Comparison of ENCODE assay signal across 8 cellular contexts in genomic region chr14:73851567-73852382, GRCh38. TPM values are rescaled to one million over a fixed set of nuclear protein-coding genes. Genes with fewer than 3 reads are reported as not detected.
DNase-seq lines count a peak whose midpoint lies in the region; ATAC-seq and TF ChIP-seq lines count a peak whose summit lies in the region.

Gene PTGR2, plus strand, starts transcription at chr14:73851831. Its CDS starts 7,032 bp downstream, at chr14:73858863.

- H3K36me3 Mint-ChIP-seq in natural killer cell treated with Interleukin-12 subunit alpha and Interleukin-12 subunit beta and Interleukin-15 and Interleukin-18, amount 100 ng/mL, for 72 hours: no peaks in the 10 kb centered on the region

- H3K9me3 Mint-ChIP-seq in natural killer cell treated with Interleukin-12 subunit alpha and Interleukin-12 subunit beta and Interleukin-15 and Interleukin-18, amount 100 ng/mL, for 72 hours: no peaks in the 10 kb centered on the region

- H3K36me3 ChIP-seq in DOHH2 (ENCODE audit: control insufficient read depth, low read length) (no peaks in the 10 kb centered on the region), Loucy (ENCODE audit: insufficient read depth, low read length) (no peaks in the 10 kb centered on the region), RWPE2 (ENCODE audit: low read depth) (peaks cover 5% of the 10 kb centered on the region; the same call in 1 of the 2 replicates)

- H3K27me3 Mint-ChIP-seq in natural killer cell treated with Interleukin-12 subunit alpha and Interleukin-12 subunit beta and Interleukin-15 and Interleukin-18, amount 100 ng/mL, for 72 hours: no peaks in the 10 kb centered on the region

- peaks cover 20% of the 10 kb centered on the region for H3K4me1 ChIP-seq in DOHH2 (ENCODE audit: control insufficient read depth, low read length)
- H3K4me1 ChIP-seq in Loucy (ENCODE audit: insufficient read depth, low read length, poor library complexity, severe bottlenecking): peaks cover 8% of the 10 kb centered on the region
- H3K4me1 ChIP-seq in RWPE2 (ENCODE audit: insufficient read depth, poor library complexity, severe bottlenecking): peaks cover 17% of the 10 kb centered on the region

- no peaks in the 10 kb centered on the region for H4K20me1 ChIP-seq in DOHH2 (ENCODE audit: control insufficient read depth, insufficient read depth, low read depth, low read length)
- H4K20me1 ChIP-seq in Loucy (ENCODE audit: insufficient read depth, low read length, poor library complexity, severe bottlenecking): no peaks in the 10 kb centered on the region

- H3K4me1 Mint-ChIP-seq in natural killer cell treated with Interleukin-12 subunit alpha and Interleukin-12 subunit beta and Interleukin-15 and Interleukin-18, amount 100 ng/mL, for 72 hours (ENCODE audit: low read depth in 2 of 2): peaks cover 18 to 21% of the 10 kb centered on the region in 2 donors

- no peaks in the 10 kb centered on the region for H3K9me2 ChIP-seq in DOHH2 (replicated peaks; ENCODE audit: control insufficient read depth, low read length)
- H3K9me2 ChIP-seq in Loucy (replicated peaks; ENCODE audit: low read depth, low read length): no peaks in the 10 kb centered on the region

- H3K27ac ChIP-seq in DOHH2 (ENCODE audit: low read depth, low read length) (peak within 1 kb of the TSS; percentile 82), RWPE2 (ENCODE audit: poor library complexity, severe bottlenecking) (peak within 1 kb of the TSS; percentile 76)

- H3F3A ChIP-seq in DOHH2 (ENCODE audit: control insufficient read depth, insufficient read depth) (peaks cover 19% of the 10 kb centered on the region), Loucy (ENCODE audit: low read depth) (peaks cover 6% of the 10 kb centered on the region)

- H2AFZ ChIP-seq in Loucy (ENCODE audit: low read length): peak within 1 kb of the TSS; percentile 95

- peaks cover 9% of the 10 kb centered on the region for H3K79me2 ChIP-seq in DOHH2 (ENCODE audit: control insufficient read depth, low read length)
- peaks cover 8% of the 10 kb centered on the region; the same call in 1 of the 2 replicates for H3K79me2 ChIP-seq in Loucy (ENCODE audit: insufficient read depth, low read length)

- peak within 1 kb of the TSS; percentile 92 for H3K4me3 Mint-ChIP-seq in natural killer cell treated with Interleukin-12 subunit alpha and Interleukin-12 subunit beta and Interleukin-15 and Interleukin-18, amount 100 ng/mL, for 72 hours

- H3K27ac Mint-ChIP-seq in natural killer cell treated with Interleukin-12 subunit alpha and Interleukin-12 subunit beta and Interleukin-15 and Interleukin-18, amount 100 ng/mL, for 72 hours: peak within 1 kb of the TSS; percentile 89 to 98

- peak; percentile 84 for ATAC-seq in RWPE2 (ENCODE audit: low read depth)
- ATAC-seq in natural killer cell treated with Interleukin-12 subunit alpha and Interleukin-12 subunit beta and Interleukin-15 and Interleukin-18, amount 100 ng/mL, for 72 hours: peak; percentile 97

- H3K27me3 ChIP-seq in DOHH2 (ENCODE audit: control insufficient read depth, low read length) (no peaks in the 10 kb centered on the region; the same call in 1 of the 2 replicates), Loucy (ENCODE audit: insufficient read depth, low read length, poor library complexity, severe bottlenecking) (no peaks in the 10 kb centered on the region), RWPE2 (ENCODE audit: insufficient read depth, poor library complexity, severe bottlenecking) (no peaks in the 10 kb centered on the region)

- H3K4me3 ChIP-seq in DOHH2 (ENCODE audit: low read length) (peak within 1 kb of the TSS; percentile 91), Loucy (ENCODE audit: low read length, poor library complexity, severe bottlenecking) (peak within 1 kb of the TSS; percentile 81), RWPE2 (ENCODE audit: severe bottlenecking) (peak within 1 kb of the TSS; percentile 43), fibroblast of pulmonary artery (replicated peaks; ENCODE audit: low read depth, low read length) (peak within 1 kb of the TSS; percentile 62)

- no peaks in the 10 kb centered on the region for H3K9me3 ChIP-seq in DOHH2 (ENCODE audit: control insufficient read depth, insufficient read depth, low read length)
- H3K9me3 ChIP-seq in Loucy (ENCODE audit: insufficient read depth, low read depth, low read length): no peaks in the 10 kb centered on the region
- no peaks in the 10 kb centered on the region for H3K9me3 ChIP-seq in RWPE2 (ENCODE audit: severe bottlenecking)

- DNase-seq in H4 (ENCODE audit: low spot score) (peak; percentile 94), RWPE2 (ENCODE audit: low spot score) (peak; percentile 99), fibroblast of pulmonary artery (ENCODE audit: low read depth) (peak; percentile 98)
- DNase-seq in activated effector memory CD4-positive, alpha-beta T cell treated with Interleukin-2 at 50 U/mL for 16 hours: peak; percentile 78
- peak; percentile 93 for DNase-seq in natural killer cell treated with Interleukin-12 subunit alpha and Interleukin-12 subunit beta and Interleukin-15 and Interleukin-18, amount 100 ng/mL, for 72 hours (ENCODE audit: low spot score)
- DNase-seq in stimulated activated naive CD4-positive, alpha-beta T cell treated with Interleukin-2 at 50 U/mL for 16 hours (lab: John Stamatoyannopoulos, UW): peak; percentile 88

- no peak for TF ChIP-seq CTCF in DOHH2 (IDR thresholded peaks at IDR 0.05; ENCODE audit: low read depth, low read length, poor library complexity, severe bottlenecking)
- no peak for TF ChIP-seq CTCF in Loucy (conservative IDR thresholded peaks at IDR 0.05; ENCODE audit: low read length)
- no peak for TF ChIP-seq CTCF in RWPE2 (IDR thresholded peaks at IDR 0.05; ENCODE audit: poor library complexity, severe bottlenecking)
- no peak for TF ChIP-seq CTCF in fibroblast of pulmonary artery (IDR thresholded peaks at IDR 0.05; ENCODE audit: low read length, missing control alignments)

- H3K9ac ChIP-seq in Loucy (ENCODE audit: low read depth, low read length, poor library complexity, severe bottlenecking): peak within 1 kb of the TSS; percentile 91

- H3K4me2 ChIP-seq in DOHH2 (ENCODE audit: low read length) (peak within 1 kb of the TSS; percentile 85), Loucy (ENCODE audit: low read depth, low read length, poor library complexity, severe bottlenecking) (peak within 1 kb of the TSS; percentile 95)

RNA-seq across cellular contexts. Expression of gene PTGR2, which starts in this region (rescaled TPM):
- total RNA-seq in H4 (2014; rRNA removed; shearing (Covaris generic)): 1.8 and 7.2 TPM in 2 replicates
- 1 to 10 TPM; 2.8 to 4.6 TPM for total RNA-seq in natural killer cell treated with Interleukin-12 subunit alpha and Interleukin-12 subunit beta and Interleukin-15 and Interleukin-18, amount 100 ng/mL, for 72 hours

Comparison
In these comparisons a context has a peak if more than half of its experiments do, and no peak if none do; other contexts are left out.
1. Peak in every context shown above with its lines: DNase-seq, ATAC-seq, H3K4me3 ChIP-seq and H3K27ac ChIP-seq.